Comparison of ENCODE assay signal across 13 cellular contexts in the genomic region with DNA sequence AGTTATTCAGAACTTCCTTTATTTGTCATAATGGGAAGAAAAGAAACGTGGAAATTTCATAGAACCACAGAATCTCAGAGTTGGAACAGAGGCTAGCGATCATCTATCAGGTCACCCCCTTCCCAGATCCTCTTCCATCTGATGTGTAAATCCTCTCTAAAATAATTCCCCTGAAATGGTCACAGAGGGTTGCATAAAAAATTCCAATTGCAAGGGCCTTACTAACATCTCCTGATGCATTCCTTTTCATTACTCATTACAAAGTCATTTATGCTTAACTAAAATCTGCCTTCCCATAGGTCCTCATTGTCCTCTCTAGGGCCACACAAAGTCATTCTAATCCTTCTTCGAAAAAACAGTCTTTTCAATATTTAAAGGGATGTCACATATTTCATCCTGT.
DNase-seq lines count a peak whose midpoint lies in the region; ATAC-seq, FAIRE-seq and TF ChIP-seq lines count a peak whose summit lies in the region.
"Had no signal": no experiment of that assay in that cellular context is flagged by ENCODE, and none has a peak within 500 bp of the region (broad histone marks: within the 10 kb centered on the region; RNA-seq: fewer than 3 reads in every experiment).

No MANE protein-coding gene starts in this region.

- H3K27me3 ChIP-seq in SJSA1 (replicated peaks) (no peaks in the 10 kb centered on the region), stomach (no peaks in the 10 kb centered on the region), psoas muscle (ENCODE audit: insufficient read depth in 3 of 3, low read length in 2 of 3) (no peaks in the 10 kb centered on the region), pancreas (no peaks in the 10 kb centered on the region)

- no peak for TF ChIP-seq CTCF in fibroblast of mammary gland (conservative IDR thresholded peaks at IDR 0.05; ENCODE audit: control insufficient read depth, insufficient read depth, low read depth, low read length)
- TF ChIP-seq CTCF in stomach (IDR thresholded peaks at IDR 0.05): no peak
- TF ChIP-seq CTCF in psoas muscle (IDR thresholded peaks at IDR 0.05): no peak
- TF ChIP-seq CTCF in pancreas (IDR thresholded peaks at IDR 0.05): no peak

- no peak for TF ChIP-seq EP300 in stomach (IDR thresholded peaks at IDR 0.05)

- TF ChIP-seq POLR2A in stomach (IDR thresholded peaks at IDR 0.05): no peak

- FAIRE-seq in pancreas (lab: Jason Lieb, UNC): no peak
- FAIRE-seq: kidney had no signal

- H3K4me3 ChIP-seq in SJSA1 (no peak overlapping the region), fibroblast of mammary gland (ENCODE audit: control insufficient read depth, low read depth, low read length) (no peak overlapping the region), stomach (no peak overlapping the region), psoas muscle (no peak overlapping the region), pancreas (no peak overlapping the region)

- no peaks in the 10 kb centered on the region for H3K9me3 ChIP-seq in SJSA1 (replicated peaks)
- peaks cover 0 to 5% (median 0%) of the 10 kb centered on the region in 4 donors for H3K9me3 ChIP-seq in stomach
- no peaks in the 10 kb centered on the region for H3K9me3 ChIP-seq in psoas muscle
- no peaks in the 10 kb centered on the region for H3K9me3 ChIP-seq in pancreas

- no peak for ATAC-seq in psoas muscle
- no peak for ATAC-seq in pancreas
- ATAC-seq: activated CD8-positive, alpha-beta T cell treated with anti-CD3 and anti-CD28 coated beads for 36 hours had no signal

- DNase-seq in ELR (ENCODE audit: low read depth): peak; percentile 87
- DNase-seq in SJSA1 (ENCODE audit: low read depth in 1 of 2, low spot score in 2 of 2): peak; percentile 30 to 76
- peak; percentile 55 for DNase-seq in fibroblast of mammary gland (ENCODE audit: low read depth)
- DNase-seq in renal cortical epithelial cell (ENCODE audit: low read depth): peak; percentile 78
- DNase-seq in stomach: no peak
- no peak for DNase-seq in D341Med (ENCODE audit: low spot score)
- no peak for DNase-seq in psoas muscle
- DNase-seq in pancreas: no peak
- DNase-seq: activated CD8-positive, alpha-beta T cell treated with anti-CD3 and anti-CD28 coated beads for 36 hours; amniotic stem cell; CD4-positive, alpha-beta memory T cell; glutamatergic neuron; kidney had no signal

- H3K36me3 ChIP-seq in SJSA1 (no peaks in the 10 kb centered on the region), stomach (no peaks in the 10 kb centered on the region), psoas muscle (ENCODE audit: insufficient read depth in 1 of 2, low read depth in 1 of 2) (no peaks in the 10 kb centered on the region), pancreas (no peaks in the 10 kb centered on the region)

- WGBS in stomach, 5 donors: 70 to 84% (median 77%) methylated on average over 3 of the region's 3 CpGs
- 66 to 82% (median 81%) methylated on average over 3 of the region's 3 CpGs for WGBS in psoas muscle, 3 donors
- WGBS in pancreas, 2 donors: 67 to 74% methylated on average over 3 of the region's 3 CpGs

- intact Hi-C loops in stomach (cut with DNase I; ENCODE audit: low total_unique reads): no loop called here
- intact Hi-C loops in psoas muscle (cut with DNase I): no loop called here
- intact Hi-C loops in pancreas (cut with DNase I): no loop called here

- H3K27ac ChIP-seq in SJSA1 (peak overlapping the region; percentile 92), stomach (no peak overlapping the region), psoas muscle (no peak overlapping the region), pancreas (no peak overlapping the region)

- peaks cover 58% of the 10 kb centered on the region for H3K4me1 ChIP-seq in SJSA1 (replicated peaks)
- no peaks in the 10 kb centered on the region for H3K4me1 ChIP-seq in stomach
- H3K4me1 ChIP-seq in psoas muscle: no peaks in the 10 kb centered on the region
- no peaks in the 10 kb centered on the region for H3K4me1 ChIP-seq in pancreas

Comparison
In these comparisons a context has a peak if more than half of its experiments do, and no peak if none do; other contexts are left out.
1. DNase-seq: peak in ELR (single experiment), SJSA1 (2 of 2), fibroblast of mammary gland (single experiment) and renal cortical epithelial cell (single experiment); none in stomach (single experiment), D341Med (single experiment), psoas muscle (0 of 2) and pancreas (0 of 6).